ENCODE assay signal across 11 cellular contexts in the genomic region with DNA sequence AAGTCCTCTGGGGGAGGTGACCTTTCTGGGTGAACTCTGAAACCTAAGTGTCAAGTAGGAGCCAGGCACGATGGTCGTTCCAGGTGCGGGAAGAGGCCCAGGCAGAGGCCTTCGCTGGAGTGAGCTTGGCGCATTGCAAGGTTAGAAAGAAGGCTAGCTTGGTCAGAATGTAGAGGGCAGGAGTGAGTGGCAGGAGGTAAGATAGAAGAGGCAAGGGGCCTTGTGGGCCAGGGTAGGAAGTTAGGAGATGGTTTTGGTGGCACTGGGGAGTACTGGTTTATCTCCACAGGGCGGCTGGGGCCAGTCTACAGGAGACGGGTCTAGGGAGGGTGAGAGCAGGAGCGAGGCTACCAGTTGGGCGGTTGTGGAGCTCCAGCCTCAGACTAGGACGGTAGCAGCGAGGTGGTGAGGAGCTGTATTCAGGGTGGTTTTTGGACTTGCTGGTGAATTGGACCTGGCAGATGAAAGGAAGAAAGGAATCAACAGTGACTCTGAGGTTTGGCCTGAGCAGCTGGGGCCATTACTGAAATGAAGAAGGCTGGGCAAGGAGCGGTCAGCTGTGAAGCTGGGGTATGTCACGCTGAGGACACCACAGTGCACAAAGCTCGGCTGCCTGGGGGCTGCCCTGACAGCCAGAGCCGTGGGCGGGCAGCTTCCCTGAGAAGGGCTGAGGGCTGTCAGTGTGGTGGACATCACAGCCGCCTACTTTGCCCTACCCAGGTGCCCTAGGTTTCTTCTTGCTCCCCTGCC. TPM values are rescaled to one million over a fixed set of nuclear protein-coding genes. Genes with fewer than 3 reads are reported as not detected.
DNase-seq lines count a peak whose midpoint lies in the region; ATAC-seq and TF ChIP-seq lines count a peak whose summit lies in the region.
"Had no signal": no experiment of that assay in that cellular context is flagged by ENCODE, and none has a peak within 500 bp of the region (broad histone marks: within the 10 kb centered on the region; RNA-seq: fewer than 3 reads in every experiment).

No MANE protein-coding gene starts in this region.

- CTCF ChIA-PET in RWPE1 (lab: Yijun Ruan, JAX): interaction anchor here (0.9 to 1.0 kb wide), 3 partner anchors 9 to 36 kb away, joined by 3 to 8 read pairs (median 4); no protein-coding TSS in a partner anchor

- H3K27me3 ChIP-seq in colonic mucosa: no peaks in the 10 kb centered on the region
- H3K27me3 ChIP-seq: right lobe of liver had no signal

- TF ChIP-seq CTCF in RWPE1 (conservative IDR thresholded peaks at IDR 0.05; ENCODE audit: low read depth) (no peak), colonic mucosa (IDR thresholded peaks at IDR 0.05) (no peak)

- peaks cover 47 to 67% of the 10 kb centered on the region in 2 donors for H3K4me1 Mint-ChIP-seq in stimulated activated naive B cell treated with anti-CD40 and anti-IgM and Interleukin-4, amounts not matched to agents 10 μg/mL and 1 μg/mL and 100 μg/mL, for 72 hours

- no peaks in the 10 kb centered on the region for H3K27me3 Mint-ChIP-seq in stimulated activated naive B cell treated with anti-CD40 and anti-IgM and Interleukin-4, amounts not matched to agents 10 μg/mL and 1 μg/mL and 100 μg/mL, for 72 hours

- POLR2A ChIA-PET in RWPE1 (lab: Yijun Ruan, JAX; ENCODE audit: low non-redundant PET): no interaction called here

- peak overlapping the region; percentile 37 to 65 for H3K9ac ChIP-seq in colonic mucosa (ENCODE audit: low read depth in 2 of 2, low read length in 2 of 2)

- H3K27ac Mint-ChIP-seq in stimulated activated naive B cell treated with anti-CD40 and anti-IgM and Interleukin-4, amounts not matched to agents 10 μg/mL and 1 μg/mL and 100 μg/mL, for 72 hours: peak overlapping the region; percentile 85

- no peak overlapping the region for H3K4me3 Mint-ChIP-seq in stimulated activated naive B cell treated with anti-CD40 and anti-IgM and Interleukin-4, amounts not matched to agents 10 μg/mL and 1 μg/mL and 100 μg/mL, for 72 hours

- H3K9me3 ChIP-seq in colonic mucosa: no peaks in the 10 kb centered on the region
- H3K9me3 ChIP-seq: right lobe of liver had no signal

- no peak overlapping the region for H3K4me3 ChIP-seq in colonic mucosa
- H3K4me3 ChIP-seq: right lobe of liver had no signal

- intact Hi-C loops in colonic mucosa (cut with DNase I): no loop called here

- ATAC-seq in stimulated activated naive B cell treated with anti-CD40 and anti-IgM and Interleukin-4, amounts not matched to agents 10 μg/mL and 1 μg/mL and 100 μg/mL, for 72 hours (replicated peaks): peak; percentile 27 to 31
- ATAC-seq in GM18502 (IDR thresholded peaks at IDR 0.05; ENCODE audit: poor library complexity, unreplicated experiment): no peak
- ATAC-seq in HG03025 (IDR thresholded peaks at IDR 0.05; ENCODE audit: low FRiP score, unreplicated experiment): no peak

- H3K9me3 Mint-ChIP-seq in stimulated activated naive B cell treated with anti-CD40 and anti-IgM and Interleukin-4, amounts not matched to agents 10 μg/mL and 1 μg/mL and 100 μg/mL, for 72 hours: no peaks in the 10 kb centered on the region

- DNase-seq in RWPE1 (ENCODE audit: low spot score) (no peak), colonic mucosa (peak; percentile 47), mesenteric fat pad (ENCODE audit: low spot score) (peak; percentile 72), NCI-H446 (lab: John Stamatoyannopoulos, UW) (no peak), DMS114 treated with DMSO at 0.1 percent for 48 hours (lab: John Stamatoyannopoulos, UW; ENCODE audit: unreplicated experiment) (no peak)
- DNase-seq in stimulated activated naive B cell treated with anti-CD40 and anti-IgM and Interleukin-4, amounts not matched to agents 10 μg/mL and 1 μg/mL and 100 μg/mL, for 72 hours: no peak
- DNase-seq: activated CD4-positive, alpha-beta T cell treated with anti-CD3 and anti-CD28 coated beads for 1 hour; DMS153; right lobe of liver had no signal

- H3K4me1 ChIP-seq in colonic mucosa: peaks cover 35% of the 10 kb centered on the region

- H3K27ac ChIP-seq in RWPE1 (peak overlapping the region; percentile 37), colonic mucosa (peak overlapping the region; percentile 70)
- H3K27ac ChIP-seq: right lobe of liver had no signal

- no peaks in the 10 kb centered on the region for H3K36me3 ChIP-seq in colonic mucosa

- peaks cover 34 to 50% of the 10 kb centered on the region in 2 donors for H3K36me3 Mint-ChIP-seq in stimulated activated naive B cell treated with anti-CD40 and anti-IgM and Interleukin-4, amounts not matched to agents 10 μg/mL and 1 μg/mL and 100 μg/mL, for 72 hours

RNA-seq across cellular contexts. Expression of a gene that starts 9.1 kb away (rescaled TPM):
- total RNA-seq in colonic mucosa: 100 to 1,000 TPM; 158 to 201 TPM
- total RNA-seq in mesenteric fat pad: 68.4 TPM

Comparison
In these comparisons a context has a peak if more than half of its experiments do, and no peak if none do; other contexts are left out.
1. DNase-seq: peak in colonic mucosa (single experiment) and mesenteric fat pad (single experiment); none in RWPE1 (single experiment), stimulated activated naive B cell treated with anti-CD40 and anti-IgM and Interleukin-4, amounts not matched to agents 10 μg/mL and 1 μg/mL and 100 μg/mL, for 72 hours (single experiment), NCI-H446 (0 of 2) and DMS114 treated with DMSO at 0.1 percent for 48 hours (single experiment).
2. ATAC-seq: peak in stimulated activated naive B cell treated with anti-CD40 and anti-IgM and Interleukin-4, amounts not matched to agents 10 μg/mL and 1 μg/mL and 100 μg/mL, for 72 hours (2 of 2); none in GM18502 (single experiment) and HG03025 (single experiment).